In genomic region chr11:111418436-111418787, GRCh38 we compare ENCODE assay signal across 1 cellular context.
TF ChIP-seq lines count a peak whose summit lies in the region.

No MANE protein-coding gene starts in this region.

TF ChIP-seq in IMR-90, 13 proteins besides CTCF, POLR2A, EP300 and RAD21:
- no peak for TF ChIP-seq USF2 (IDR thresholded peaks at IDR 0.05; ENCODE audit: low read depth, low read length)
